8 cellular contexts compared by ENCODE assay signal in genomic region chr2:27664245-27664574, GRCh38. TPM values are rescaled to one million over a fixed set of nuclear protein-coding genes. Genes with fewer than 3 reads are reported as not detected.
DNase-seq lines count a peak whose midpoint lies in the region; ATAC-seq and TF ChIP-seq lines count a peak whose summit lies in the region.

No MANE protein-coding gene starts in this region.

- H3K36me3 ChIP-seq in RWPE2 (ENCODE audit: low read depth) = peaks cover 61% of the 10 kb centered on the region
- H3K36me3 ChIP-seq in esophagus muscularis mucosa = peaks cover 21 to 62% (median 51%) of the 10 kb centered on the region in 4 donors
- no peaks in the 10 kb centered on the region for H3K36me3 ChIP-seq in parathyroid adenoma (ENCODE audit: control insufficient read depth, insufficient read depth, low read length)

- H3K4me3 ChIP-seq in AG04449 (ENCODE audit: low read depth, low read length) = peak overlapping the region; percentile 97
- peak overlapping the region; percentile 93 for H3K4me3 ChIP-seq in RWPE2 (ENCODE audit: severe bottlenecking)
- peak overlapping the region; percentile 72 to 91 (median 88) for H3K4me3 ChIP-seq in esophagus muscularis mucosa
- H3K4me3 ChIP-seq in parathyroid adenoma (ENCODE audit: low read depth, low read length) = peak overlapping the region; percentile 94

- peak; percentile 20 for ATAC-seq in GM21717 (IDR thresholded peaks at IDR 0.05; ENCODE audit: unreplicated experiment)
- ATAC-seq in RWPE2 (ENCODE audit: low read depth) = peak; percentile 9; the same call in 2 of the 3 replicates
- no peak for ATAC-seq in HG03521 (IDR thresholded peaks at IDR 0.05; ENCODE audit: unreplicated experiment)

- no peak for DNase-seq in AG04449 (ENCODE audit: low read depth, low spot score)
- DNase-seq in RWPE2 (ENCODE audit: low spot score) = no peak
- no peak for DNase-seq in esophagus muscularis mucosa (ENCODE audit: extremely low spot score)
- DNase-seq in NCI-H1930 (lab: John Stamatoyannopoulos, UW) = no peak
- no peak for DNase-seq in SIG-M5 treated with dmso at 0.1 percent for 504 hours (lab: John Stamatoyannopoulos, UW; ENCODE audit: unreplicated experiment)

- POLR2A ChIA-PET in AG04449 (lab: Yijun Ruan, JAX) = interaction anchor here (1.3 kb wide), 2 partner anchors 18 to 295 kb away, joined by 3 to 7 read pairs; partner anchors contain the start of gene EIF2B4

- CTCF ChIA-PET in AG04449 (lab: Yijun Ruan, JAX) = interaction anchor here (0.7 to 7.1 kb wide), 5 partner anchors 13 to 254 kb away, joined by 3 to 74 read pairs (median 4); partner anchors contain the start of gene PPM1G

- peak overlapping the region; percentile 98 for H3K4me2 ChIP-seq in parathyroid adenoma (ENCODE audit: low read length)

- H3K4me1 ChIP-seq in RWPE2 (ENCODE audit: insufficient read depth, poor library complexity, severe bottlenecking) (peaks cover 3% of the 10 kb centered on the region), esophagus muscularis mucosa (peaks cover 27 to 47% (median 37%) of the 10 kb centered on the region in 4 donors), parathyroid adenoma (peaks cover 6% of the 10 kb centered on the region)

- H2AFZ ChIP-seq in parathyroid adenoma = peak overlapping the region; percentile 92

- H3K79me2 ChIP-seq in parathyroid adenoma = peaks cover 10% of the 10 kb centered on the region

- no peak for TF ChIP-seq EP300 in esophagus muscularis mucosa (IDR thresholded peaks at IDR 0.05)

- TF ChIP-seq CTCF in AG04449 (IDR thresholded peaks at IDR 0.05; ENCODE audit: insufficient read depth, low read length, missing control alignments) (no peak), RWPE2 (IDR thresholded peaks at IDR 0.05; ENCODE audit: poor library complexity, severe bottlenecking) (no peak), esophagus muscularis mucosa (IDR thresholded peaks at IDR 0.05) (no peak), parathyroid adenoma (IDR thresholded peaks at IDR 0.05) (no peak)

- H3K27ac ChIP-seq in RWPE2 (ENCODE audit: poor library complexity, severe bottlenecking) = peak overlapping the region; percentile 74
- peak overlapping the region; percentile 77 to 89 (median 86) for H3K27ac ChIP-seq in esophagus muscularis mucosa (replicated peaks in 1 of 4)
- peak overlapping the region; percentile 80 for H3K27ac ChIP-seq in parathyroid adenoma

- H3K9me3 ChIP-seq in RWPE2 (ENCODE audit: severe bottlenecking) (no peaks in the 10 kb centered on the region), esophagus muscularis mucosa (no peaks in the 10 kb centered on the region), parathyroid adenoma (ENCODE audit: control insufficient read depth, low read length) (no peaks in the 10 kb centered on the region)

- TF ChIP-seq POLR2A in esophagus muscularis mucosa (IDR thresholded peaks at IDR 0.05; ENCODE audit: low read depth) = no peak

- H3K27me3 ChIP-seq in RWPE2 (ENCODE audit: insufficient read depth, poor library complexity, severe bottlenecking) = no peaks in the 10 kb centered on the region
- H3K27me3 ChIP-seq in esophagus muscularis mucosa = no peaks in the 10 kb centered on the region
- H3K27me3 ChIP-seq in parathyroid adenoma (ENCODE audit: control insufficient read depth, insufficient read depth, low read length) = no peaks in the 10 kb centered on the region

- WGBS in esophagus muscularis mucosa = 7% methylated on average over 18 of the region's 22 CpGs

- intact Hi-C loops in esophagus muscularis mucosa (cut with DNase I) = no loop called here

- peak overlapping the region; percentile 32 for H3K9ac ChIP-seq in parathyroid adenoma

RNA-seq across cellular contexts. Expression of gene SLC4A1AP, which starts 0.5 kb away (rescaled TPM):
- 10 to 100 TPM; 16.7 to 22.8 (median 20.1) TPM for total RNA-seq in esophagus muscularis mucosa

RNA-seq across cellular contexts. Expression of gene SUPT7L, which starts 0.8 kb away (rescaled TPM):
- 10 to 100 TPM; 18.5 to 23.1 (median 20.7) TPM for total RNA-seq in esophagus muscularis mucosa

RNA-seq across cellular contexts. Expression of gene GPN1, which starts 35.4 kb away (rescaled TPM):
- 10 to 100 TPM; 18.8 to 28.1 (median 22.7) TPM for total RNA-seq in esophagus muscularis mucosa

RNA-seq across cellular contexts. Expression of gene CCDC121, which starts 35.4 kb away (rescaled TPM):
- 1 to 10 TPM; 2.7 to 6.2 (median 5.2) TPM for total RNA-seq in esophagus muscularis mucosa
